Comparison of ENCODE assay signal across 8 cellular contexts in genomic region chr2:174596994-174597346, GRCh38. TPM values are rescaled to one million over a fixed set of nuclear protein-coding genes. Genes with fewer than 3 reads are reported as not detected.
DNase-seq lines count a peak whose midpoint lies in the region; ATAC-seq and TF ChIP-seq lines count a peak whose summit lies in the region.

No MANE protein-coding gene starts in this region.

- H3K9ac ChIP-seq in OCI-LY1 (ENCODE audit: low read length): peak overlapping the region; percentile 93

- no peak for TF ChIP-seq CTCF in GM12864 (IDR thresholded peaks at IDR 0.05; ENCODE audit: low read depth, low read length, missing control alignments)
- no peak for TF ChIP-seq CTCF in OCI-LY1 (IDR thresholded peaks at IDR 0.05; ENCODE audit: low read length)
- no peak for TF ChIP-seq CTCF in coronary artery (IDR thresholded peaks at IDR 0.05)
- no peak for TF ChIP-seq CTCF in gastrocnemius medialis (IDR thresholded peaks at IDR 0.05 in 4 of 5, conservative IDR thresholded peaks at IDR 0.05 in 1 of 5)

- H3K79me2 ChIP-seq in OCI-LY1 (ENCODE audit: insufficient read depth, low read length): peaks cover 43% of the 10 kb centered on the region

- H3K27ac ChIP-seq in OCI-LY1 (ENCODE audit: low read depth, low read length, poor library complexity, severe bottlenecking) (peak overlapping the region; percentile 98), coronary artery (peak overlapping the region; percentile 53 to 57), gastrocnemius medialis (peak overlapping the region in 3 of 4 donors; percentile 32 to 55 (median 49))

- no peaks in the 10 kb centered on the region for H4K20me1 ChIP-seq in OCI-LY1 (ENCODE audit: insufficient read depth, low read length)

- H3K9me3 ChIP-seq in OCI-LY1 (ENCODE audit: low read length): no peaks in the 10 kb centered on the region
- no peaks in the 10 kb centered on the region for H3K9me3 ChIP-seq in gastrocnemius medialis

- ATAC-seq in gastrocnemius medialis: no peak
- no peak for ATAC-seq in GM19395 (IDR thresholded peaks at IDR 0.05; ENCODE audit: unreplicated experiment)
- no peak for ATAC-seq in HG02623 (IDR thresholded peaks at IDR 0.05; ENCODE audit: unreplicated experiment)

- H3K36me3 ChIP-seq in OCI-LY1 (ENCODE audit: insufficient read depth, low read length) (peaks cover 3% of the 10 kb centered on the region), gastrocnemius medialis (no peaks in the 10 kb centered on the region)

- H3F3A ChIP-seq in OCI-LY1 (ENCODE audit: insufficient read depth, low read length): no peaks in the 10 kb centered on the region

- H3K4me1 ChIP-seq in OCI-LY1 (ENCODE audit: insufficient read depth, low read length, severe bottlenecking): peaks cover 96% of the 10 kb centered on the region
- H3K4me1 ChIP-seq in gastrocnemius medialis: peaks cover 4 to 5% of the 10 kb centered on the region in 2 donors

- H3K27me3 ChIP-seq in OCI-LY1 (ENCODE audit: insufficient read depth, low read length) (no peaks in the 10 kb centered on the region), gastrocnemius medialis (no peaks in the 10 kb centered on the region)

- H2AFZ ChIP-seq in OCI-LY1 (ENCODE audit: low read length): no peak overlapping the region

- peak overlapping the region; percentile 84 for H3K4me2 ChIP-seq in OCI-LY1 (ENCODE audit: low read length)

- in situ Hi-C loops in gastrocnemius medialis (cut with MboI; ENCODE audit: low sequenced_read_pairs in 4 of 4): no loop called here

- DNase-seq in GM12864 (ENCODE audit: low read depth): no peak
- no peak for DNase-seq in coronary artery (ENCODE audit: low spot score)
- no peak for DNase-seq in gastrocnemius medialis
- no peak for DNase-seq in stimulated activated CD4-positive, alpha-beta T cell treated with anti-CD3 and anti-CD28 coated beads, Interleukin-2, amount 100 ng/mL, for 48 hours
- DNase-seq in 8988T: no peak

- no peak for TF ChIP-seq POLR2A in gastrocnemius medialis (IDR thresholded peaks at IDR 0.05)

- intact Hi-C loops in gastrocnemius medialis (cut with DNase I; ENCODE audit: low total_unique reads): no loop called here

- H3K4me3 ChIP-seq in GM12864 (ENCODE audit: low read depth, low read length) (peak overlapping the region; percentile 78), OCI-LY1 (ENCODE audit: low read depth, low read length, poor library complexity, severe bottlenecking) (peak overlapping the region; percentile 72), coronary artery (peak overlapping the region; percentile 46), gastrocnemius medialis (peak overlapping the region in 1 of 4 donors; percentile 23)

- H3K9me2 ChIP-seq in OCI-LY1 (ENCODE audit: low read depth, low read length): no peaks in the 10 kb centered on the region

RNA-seq across cellular contexts. Expression of gene WIPF1, which starts 0.6 kb away (rescaled TPM):
- 1 to 10 TPM; 3.1 to 8.4 (median 4.9) TPM for total RNA-seq in gastrocnemius medialis
